ENCODE assay signal across 8 cellular contexts in genomic region chr13:79405831-79406596, GRCh38. TPM values are rescaled to one million over a fixed set of nuclear protein-coding genes. Genes with fewer than 3 reads are reported as not detected.
DNase-seq lines count a peak whose midpoint lies in the region; ATAC-seq and FAIRE-seq lines count a peak whose summit lies in the region.

TSS of gene RBM26 (minus strand) at chr13:79406255. CDS start at chr13:79405774, 481 bp downstream.

- H3K4me3 Mint-ChIP-seq in activated CD8-positive, alpha-beta memory T cell treated with anti-CD3 and anti-CD28 coated beads, Interleukin-2, amount 10 ng/mL, durations not matched to agents 7 days and 5 days, result no peak within 1 kb of the TSS

- peak within 1 kb of the TSS; percentile 96 for H3K27ac Mint-ChIP-seq in activated CD8-positive, alpha-beta memory T cell treated with anti-CD3 and anti-CD28 coated beads, Interleukin-2, amount 10 ng/mL, durations not matched to agents 7 days and 5 days

- H3K9me3 Mint-ChIP-seq in activated CD8-positive, alpha-beta memory T cell treated with anti-CD3 and anti-CD28 coated beads, Interleukin-2, amount 10 ng/mL, durations not matched to agents 7 days and 5 days (ENCODE audit: low read depth), result no peaks in the 10 kb centered on the region

- no peak for FAIRE-seq in HTR-8/SVneo (lab: Jason Lieb, UNC)

- no peaks in the 10 kb centered on the region for H3K27me3 ChIP-seq in NT2/D1 (ENCODE audit: insufficient read depth, insufficient read length)

- 0% methylated on average over 31 to 49 of the region's 72 CpGs for WGBS in mesodermal cell (ENCODE audit: insufficient coverage in 2 of 2), 2 experiments

- CTCF ChIA-PET in activated CD8-positive, alpha-beta memory T cell treated with anti-CD3 and anti-CD28 coated beads, Interleukin-2, amount 10 ng/mL, durations not matched to agents 7 days and 5 days (lab: Charles Lee), result interaction anchor here (0.8 to 2.1 kb wide), 12 partner anchors 15 to 138 kb away, joined by 3 to 10 read pairs (median 3); partner anchors contain the start of gene NDFIP2

- peak; percentile 69 for ATAC-seq in GM21367 (IDR thresholded peaks at IDR 0.05; ENCODE audit: unreplicated experiment)
- peak; percentile 88 for ATAC-seq in activated CD8-positive, alpha-beta memory T cell treated with anti-CD3 and anti-CD28 coated beads, Interleukin-2, amount 10 ng/mL, durations not matched to agents 7 days and 5 days

- H3K4me1 ChIP-seq in NT2/D1 (ENCODE audit: insufficient read depth, insufficient read length), result no peaks in the 10 kb centered on the region
- peaks cover 8% of the 10 kb centered on the region for H3K4me1 ChIP-seq in mesodermal cell (ENCODE audit: control insufficient read depth, insufficient read depth, low read length, poor library complexity, severe bottlenecking)

- peaks cover 2% of the 10 kb centered on the region for H3K36me3 ChIP-seq in NT2/D1 (ENCODE audit: insufficient read depth, insufficient read length, low read length)
- peaks cover 6% of the 10 kb centered on the region for H3K36me3 ChIP-seq in mesodermal cell (ENCODE audit: control insufficient read depth, insufficient read depth, low read length)

- H3K9ac ChIP-seq in NT2/D1 (ENCODE audit: insufficient read length, low read depth), result peak within 1 kb of the TSS; percentile 95

- DNase-seq in COLO829 (ENCODE audit: low spot score) (peak; percentile 94), HTR-8/SVneo (ENCODE audit: insufficient read length, low spot score) (peak; percentile 73), NT2/D1 (ENCODE audit: low read depth, low spot score) (peak; percentile 93)
- DNase-seq in activated CD8-positive, alpha-beta memory T cell treated with anti-CD3 and anti-CD28 coated beads, Interleukin-2, amount 10 ng/mL, durations not matched to agents 7 days and 5 days, result peak; percentile 97
- peak; percentile 82 to 89 for DNase-seq in stimulated activated CD8-positive, alpha-beta memory T cell treated with anti-CD3 and anti-CD28 coated beads, Interleukin-15, amount 100 ng/mL, for 4 hours (ENCODE audit: low read depth in 2 of 2)

- H3K4me3 ChIP-seq in NT2/D1 (ENCODE audit: insufficient read length, low read depth) (peak within 1 kb of the TSS; percentile 86), mesodermal cell (ENCODE audit: extremely low read depth, insufficient read depth, low read length, poor library complexity, severe bottlenecking) (peak within 1 kb of the TSS; percentile 90)

- H3K27ac ChIP-seq in mesodermal cell (ENCODE audit: low read depth, low read length, severe bottlenecking), result peak within 1 kb of the TSS; percentile 96

- H3K4me1 Mint-ChIP-seq in activated CD8-positive, alpha-beta memory T cell treated with anti-CD3 and anti-CD28 coated beads, Interleukin-2, amount 10 ng/mL, durations not matched to agents 7 days and 5 days, result peaks cover 40% of the 10 kb centered on the region

- H3K9me3 ChIP-seq in NT2/D1 (ENCODE audit: insufficient read depth, low read length) (no peaks in the 10 kb centered on the region), mesodermal cell (ENCODE audit: control insufficient read depth, low read length) (no peaks in the 10 kb centered on the region)

- no peaks in the 10 kb centered on the region for H3K27me3 Mint-ChIP-seq in activated CD8-positive, alpha-beta memory T cell treated with anti-CD3 and anti-CD28 coated beads, Interleukin-2, amount 10 ng/mL, durations not matched to agents 7 days and 5 days

- peaks cover 10% of the 10 kb centered on the region for H3K36me3 Mint-ChIP-seq in activated CD8-positive, alpha-beta memory T cell treated with anti-CD3 and anti-CD28 coated beads, Interleukin-2, amount 10 ng/mL, durations not matched to agents 7 days and 5 days

- in situ Hi-C loops in endometrial microvascular endothelial cells (cut with HindIII; ENCODE audit: inconsistent ontology term, low pct_unique_long_range_greater_than_20kb, low sequenced_read_pairs), result no loop called here

RNA-seq across cellular contexts. Expression of gene RBM26, which starts in this region (rescaled TPM):
- 10 to 100 TPM; 65.2 to 66.0 TPM for total RNA-seq in activated CD8-positive, alpha-beta memory T cell treated with anti-CD3 and anti-CD28 coated beads, Interleukin-2, amount 10 ng/mL, durations not matched to agents 7 days and 5 days
- 23.7 TPM for total RNA-seq in endometrial microvascular endothelial cells (ENCODE audit: inconsistent ontology term)
- polyA plus RNA-seq in mesodermal cell (2013, experiment 1 of 2), result 41.5 TPM
- 44.3 TPM for polyA plus RNA-seq in mesodermal cell (2013, experiment 2 of 2)

Comparison
In these comparisons a context has a peak if more than half of its experiments do, and no peak if none do; other contexts are left out.
1. Peak in every context shown above with its lines: DNase-seq, ATAC-seq, H3K4me3 ChIP-seq and H3K27ac ChIP-seq.